In genomic region chr1:205239078-205239477, GRCh38 we compare ENCODE assay signal across 23 cellular contexts. TPM values are rescaled to one million over a fixed set of nuclear protein-coding genes. Genes with fewer than 3 reads are reported as not detected.
A peak's percentile ranks its signal among the peaks of the same experiment; 100 is the strongest.
DNase-seq lines count a peak whose midpoint lies in the region; ATAC-seq and TF ChIP-seq lines count a peak whose summit lies in the region.
"Had no signal": no experiment of that assay in that cellular context is flagged by ENCODE, and none has a peak within 500 bp of the region (broad histone marks: within the 10 kb centered on the region; RNA-seq: fewer than 3 reads in every experiment).

No MANE protein-coding gene starts in this region.

- H3K36me3 ChIP-seq in endodermal cell (ENCODE audit: control insufficient read depth, insufficient read depth, low read length) (no peaks in the 10 kb centered on the region), stomach (peaks cover 0 to 9% (median 6%) of the 10 kb centered on the region in 4 donors)
- H3K36me3 ChIP-seq: Peyer's patch, SJSA1 had no signal

- intact Hi-C loops in activated naive CD4-positive, alpha-beta T cell treated with anti-CD3 and anti-CD28 coated beads for 36 hours (cut with micrococcal nuclease), result loop anchor here (2.0 to 10.0 kb wide), 2 partner anchors 82 to 824 kb away; partner anchors contain the start of genes NUAK2 and PPP1R15B
- intact Hi-C loops in activated B cell treated with CpG ODN at 0.5 μM for 24 hours (cut with micrococcal nuclease), result no loop called here
- intact Hi-C loops in stomach (cut with DNase I; ENCODE audit: low total_unique reads), result no loop called here

- no peak overlapping the region for H3K27ac ChIP-seq in endodermal cell (ENCODE audit: low read depth, low read length)
- no peak overlapping the region for H3K27ac ChIP-seq in stomach
- H3K27ac ChIP-seq: C4-2B, epithelial cell of prostate, heart right ventricle, Peyer's patch, SJSA1 had no signal

- no peak for DNase-seq in activated naive CD4-positive, alpha-beta T cell treated with anti-CD3 and anti-CD28 coated beads for 36 hours
- no peak for DNase-seq in activated naive CD4-positive, alpha-beta T cell (lab: John Stamatoyannopoulos, UW)
- peak; percentile 4 for DNase-seq in activated B cell treated with CpG ODN at 0.5 μM for 24 hours
- DNase-seq in endodermal cell, result peak; percentile 36
- peak; percentile 10 for DNase-seq in stomach
- DNase-seq in GM19238 (ENCODE audit: insufficient read length, low spot score), result no peak
- DNase-seq in GDM1 (lab: John Stamatoyannopoulos, UW), result no peak
- DNase-seq: activated CD4-positive, alpha-beta T cell treated with anti-CD3 and anti-CD28 coated beads for 1 hour; activated naive CD4-positive, alpha-beta T cell treated with anti-CD3 and anti-CD28 coated beads, Interleukin-2, amount 50 U/mL, for 16 hours; central memory CD4-positive, alpha-beta T cell; heart right ventricle; mesendoderm; NCI-H1048; NCI-H1694 treated with DMSO at 0.1 percent for 48 hours; NCI-H526 treated with DMSO at 0.1 percent for 48 hours; Peyer's patch; stimulated activated CD4-positive, alpha-beta T cell treated with anti-CD3 and anti-CD28 coated beads, Interleukin-4, amount 100 ng/mL, for 1 hour; T-helper 1 cell had no signal

- H3K4me3 ChIP-seq in endodermal cell (ENCODE audit: low read length) (no peak overlapping the region), stomach (no peak overlapping the region)
- H3K4me3 ChIP-seq: heart right ventricle, Peyer's patch, SJSA1 had no signal

- peak overlapping the region; percentile 98 for H3K27ac Mint-ChIP-seq in activated naive CD4-positive, alpha-beta T cell treated with anti-CD3 and anti-CD28 coated beads for 36 hours
- H3K27ac Mint-ChIP-seq in activated B cell treated with CpG ODN at 0.5 μM for 24 hours (no peak overlapping the region), endodermal cell (no peak overlapping the region)

- no peak for TF ChIP-seq CTCF in activated B cell treated with CpG ODN at 0.5 μM for 24 hours (IDR thresholded peaks at IDR 0.05)
- TF ChIP-seq CTCF in endodermal cell (conservative IDR thresholded peaks at IDR 0.05), result no peak
- TF ChIP-seq CTCF in stomach (IDR thresholded peaks at IDR 0.05), result no peak

- H3K27me3 ChIP-seq in endodermal cell (ENCODE audit: control insufficient read depth, insufficient read depth, low read length, poor library complexity, severe bottlenecking) (no peaks in the 10 kb centered on the region), stomach (no peaks in the 10 kb centered on the region)
- H3K27me3 ChIP-seq: heart right ventricle, Peyer's patch, SJSA1 had no signal

- H3K4me1 Mint-ChIP-seq in activated naive CD4-positive, alpha-beta T cell treated with anti-CD3 and anti-CD28 coated beads for 36 hours (ENCODE audit: low read depth), result peaks cover 64% of the 10 kb centered on the region
- H3K4me1 Mint-ChIP-seq in activated B cell treated with CpG ODN at 0.5 μM for 24 hours, result peaks cover 14% of the 10 kb centered on the region
- peaks cover 5% of the 10 kb centered on the region for H3K4me1 Mint-ChIP-seq in endodermal cell

- no peaks in the 10 kb centered on the region for H3K27me3 Mint-ChIP-seq in activated naive CD4-positive, alpha-beta T cell treated with anti-CD3 and anti-CD28 coated beads for 36 hours (ENCODE audit: low read depth)
- H3K27me3 Mint-ChIP-seq in activated B cell treated with CpG ODN at 0.5 μM for 24 hours (peaks cover 4% of the 10 kb centered on the region), endodermal cell (ENCODE audit: insufficient read depth) (no peaks in the 10 kb centered on the region)
- H3K27me3 Mint-ChIP-seq: stimulated activated memory B cell treated with anti-CD40 and anti-IgM and Interleukin-4, amounts not matched to agents 10 μg/mL and 1 μg/mL and 100 μg/mL, for 72 hours had no signal

- H3K4me1 ChIP-seq in endodermal cell (ENCODE audit: control insufficient read depth, insufficient read depth, low read length) (no peaks in the 10 kb centered on the region), stomach (peaks cover 0 to 9% (median 4%) of the 10 kb centered on the region in 4 donors)
- H3K4me1 ChIP-seq: Peyer's patch, SJSA1 had no signal

- H3K9ac ChIP-seq in endodermal cell (ENCODE audit: extremely low read depth, low read length, poor library complexity, severe bottlenecking), result no peak overlapping the region

- TF ChIP-seq EP300 in stomach (IDR thresholded peaks at IDR 0.05), result no peak

- H3K36me3 Mint-ChIP-seq in activated naive CD4-positive, alpha-beta T cell treated with anti-CD3 and anti-CD28 coated beads for 36 hours (ENCODE audit: low read depth), result peaks cover 47% of the 10 kb centered on the region
- H3K36me3 Mint-ChIP-seq in activated B cell treated with CpG ODN at 0.5 μM for 24 hours (ENCODE audit: low read depth) (no peaks in the 10 kb centered on the region), endodermal cell (ENCODE audit: low read depth) (peaks cover 1% of the 10 kb centered on the region)
- H3K36me3 Mint-ChIP-seq: stimulated activated memory B cell treated with anti-CD40 and anti-IgM and Interleukin-4, amounts not matched to agents 10 μg/mL and 1 μg/mL and 100 μg/mL, for 72 hours had no signal

- no peak for TF ChIP-seq POLR2A in stomach (IDR thresholded peaks at IDR 0.05)

- 89 to 92% methylated on average over 3 of the region's 3 CpGs for WGBS in endodermal cell (ENCODE audit: insufficient coverage in 1 of 2, insufficient read length in 1 of 2), 2 experiments
- WGBS in stomach, 5 donors, result 63 to 75% (median 67%) methylated on average over 3 of the region's 3 CpGs

- no peaks in the 10 kb centered on the region for H3K9me3 ChIP-seq in endodermal cell (ENCODE audit: control insufficient read depth, low read length)
- no peaks in the 10 kb centered on the region for H3K9me3 ChIP-seq in stomach
- H3K9me3 ChIP-seq: heart right ventricle, Peyer's patch, SJSA1 had no signal

- CTCF ChIA-PET in activated naive CD4-positive, alpha-beta T cell treated with anti-CD3 and anti-CD28 coated beads for 36 hours (lab: Charles Lee), result interaction anchor here (1.2 to 5.2 kb wide), 6 partner anchors 10 to 98 kb away, joined by 3 to 54 read pairs (median 5); partner anchors contain the start of gene TMCC2
- CTCF ChIA-PET in activated B cell treated with CpG ODN at 0.5 μM for 24 hours (lab: Charles Lee), result no interaction called here

- ATAC-seq in activated B cell treated with CpG ODN at 0.5 μM for 24 hours (ENCODE audit: low read depth), result no peak
- ATAC-seq: heart right ventricle; naive thymus-derived CD4-positive, alpha-beta T cell; stimulated activated memory B cell treated with anti-CD40 and anti-IgM and Interleukin-4, amounts not matched to agents 10 μg/mL and 1 μg/mL and 100 μg/mL, for 72 hours had no signal

- H3K9me3 Mint-ChIP-seq in activated naive CD4-positive, alpha-beta T cell treated with anti-CD3 and anti-CD28 coated beads for 36 hours, result no peaks in the 10 kb centered on the region
- H3K9me3 Mint-ChIP-seq in activated B cell treated with CpG ODN at 0.5 μM for 24 hours, result no peaks in the 10 kb centered on the region
- no peaks in the 10 kb centered on the region for H3K9me3 Mint-ChIP-seq in endodermal cell
- H3K9me3 Mint-ChIP-seq: naive thymus-derived CD4-positive, alpha-beta T cell; stimulated activated memory B cell treated with anti-CD40 and anti-IgM and Interleukin-4, amounts not matched to agents 10 μg/mL and 1 μg/mL and 100 μg/mL, for 72 hours had no signal

- POLR2A ChIA-PET in activated B cell treated with CpG ODN at 0.5 μM for 24 hours (lab: Charles Lee), result no interaction called here

- peak overlapping the region; percentile 3 for H3K4me3 Mint-ChIP-seq in activated naive CD4-positive, alpha-beta T cell treated with anti-CD3 and anti-CD28 coated beads for 36 hours
- H3K4me3 Mint-ChIP-seq in activated B cell treated with CpG ODN at 0.5 μM for 24 hours, result no peak overlapping the region
- H3K4me3 Mint-ChIP-seq in endodermal cell, result no peak overlapping the region
- H3K4me3 Mint-ChIP-seq: naive thymus-derived CD4-positive, alpha-beta T cell had no signal

RNA-seq across cellular contexts. Expression of gene TMCC2, which starts 11.3 kb away (rescaled TPM):
- total RNA-seq in activated naive CD4-positive, alpha-beta T cell treated with anti-CD3 and anti-CD28 coated beads for 36 hours, result 10 to 100 TPM; 42.5 to 44.8 TPM
- total RNA-seq in activated B cell treated with CpG ODN at 0.5 μM for 24 hours, result 1.2 and 1.4 TPM in 2 replicates
- 1 to 10 TPM; 5.2 to 5.8 TPM for total RNA-seq in endodermal cell
- polyA plus RNA-seq in endodermal cell (2013, experiment 1 of 2), result 9.8 TPM
- polyA plus RNA-seq in endodermal cell (2013, experiment 2 of 2), result 7.5 TPM
- 1 to 10 TPM in 2 of 5 donors, under 1 TPM in 1, not detected in 2; 0.45 to 3.1 (median 1.4) TPM for total RNA-seq in stomach
- polyA plus RNA-seq in stomach, result 1 to 10 TPM in 2 of 3 donors, under 1 TPM in 1; 0.78 to 1.8 (median 1.5) TPM

RNA-seq across cellular contexts. Expression of gene DSTYK, which starts 27.6 kb away (rescaled TPM):
- total RNA-seq in activated naive CD4-positive, alpha-beta T cell treated with anti-CD3 and anti-CD28 coated beads for 36 hours, result 10 to 100 TPM; 10.9 to 11.5 TPM
- total RNA-seq in activated B cell treated with CpG ODN at 0.5 μM for 24 hours (7.3 and 9.6 TPM in 2 replicates), endodermal cell (10 to 100 TPM in 1 of 2 donors, 1 to 10 TPM in 1; 9.8 to 11.0 TPM), stomach (10 to 100 TPM in 1 of 5 donors, 1 to 10 TPM in 4; 2.9 to 15.2 (median 5.8) TPM)
- 6.4 TPM for polyA plus RNA-seq in endodermal cell (2013, experiment 1 of 2)
- polyA plus RNA-seq in endodermal cell (2013, experiment 2 of 2), result 6.5 TPM
- polyA plus RNA-seq in stomach, result 1 to 10 TPM; 2.4 to 3.3 (median 2.4) TPM

Comparison
In these comparisons a context has a peak if more than half of its experiments do, and no peak if none do; other contexts are left out.
1. DNase-seq: peak in activated B cell treated with CpG ODN at 0.5 μM for 24 hours (single experiment), endodermal cell (single experiment) and stomach (single experiment); none in activated naive CD4-positive, alpha-beta T cell treated with anti-CD3 and anti-CD28 coated beads for 36 hours (single experiment), activated naive CD4-positive, alpha-beta T cell (0 of 4), GM19238 (single experiment) and GDM1 (single experiment).
2. RNA of gene TMCC2, which starts 11.3 kb away (total RNA-seq): 42.5 to 44.8 TPM in activated naive CD4-positive, alpha-beta T cell treated with anti-CD3 and anti-CD28 coated beads for 36 hours; 5.2 to 5.8 TPM in endodermal cell, 1.2 to 1.4 TPM in activated B cell treated with CpG ODN at 0.5 μM for 24 hours and 0.45 to 3.1 TPM in stomach; every median in the first group is over 4 times any median in the second.